ENCODE assay signal across 8 cellular contexts in genomic region chr14:69945347-69945746, GRCh38.
"Had no signal": no experiment of that assay in that cellular context is flagged by ENCODE, and none has a peak within 500 bp of the region (broad histone marks: within the 10 kb centered on the region; RNA-seq: fewer than 3 reads in every experiment).

No MANE protein-coding gene starts in this region.

- FAIRE-seq: HTR-8/SVneo had no signal

- H3K4me2 ChIP-seq: KMS-11 had no signal

- H3K27ac Mint-ChIP-seq: IgD-negative memory B cell had no signal

- DNase-seq: GOT3, H7, KBM-7 had no signal

- H3K4me3 Mint-ChIP-seq: IgD-negative memory B cell had no signal

- H3K36me3 Mint-ChIP-seq: IgD-negative memory B cell had no signal

- H3K27ac ChIP-seq: KMS-11 had no signal

- H3K4me1 ChIP-seq: HAP-1 had no signal

- H3K4me3 ChIP-seq: HAP-1 had no signal

- H3K4me1 Mint-ChIP-seq: IgD-negative memory B cell had no signal

- H3K36me3 ChIP-seq: HAP-1 had no signal

- ATAC-seq: HCT116 had no signal
